In genomic region chr1:207025144-207025880, GRCh38 we compare ENCODE assay signal across 1 cellular context.
TF ChIP-seq lines count a peak whose summit lies in the region.

No MANE protein-coding gene starts in this region.

TF ChIP-seq in endothelial cell of umbilical vein, 7 proteins besides CTCF, POLR2A, EP300 and RAD21 (continued from another document):
- TF ChIP-seq, protein P1, sequence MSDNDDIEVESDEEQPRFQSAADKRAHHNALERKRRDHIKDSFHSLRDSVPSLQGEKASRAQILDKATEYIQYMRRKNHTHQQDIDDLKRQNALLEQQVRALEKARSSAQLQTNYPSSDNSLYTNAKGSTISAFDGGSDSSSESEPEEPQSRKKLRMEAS (IDR thresholded peaks at IDR 0.05; ENCODE audit: insufficient read depth, insufficient read length), result no peak
- TF ChIP-seq GATA2 (IDR thresholded peaks at IDR 0.05; ENCODE audit: insufficient read depth, insufficient read length, low read depth, low read length) (no peak), MYC (IDR thresholded peaks at IDR 0.05; ENCODE audit: low read depth, low read length) (no peak), FOS (IDR thresholded peaks at IDR 0.05; ENCODE audit: borderline replicate concordance, insufficient read depth, low read length) (no peak), EZH2 (IDR thresholded peaks at IDR 0.05; ENCODE audit: borderline replicate concordance, low read depth, low read length, severe bottlenecking) (no peak), POLR2AphosphoS5 (IDR thresholded peaks at IDR 0.05; ENCODE audit: insufficient read depth, low read depth, low read length) (no peak)
TF ChIP-seq in endothelial cell of umbilical vein: peak in this region for 0.
